ENCODE assay signal across 1 cellular context in genomic region chr15:84714372-84714771, GRCh38.
TF ChIP-seq lines count a peak whose summit lies in the region.

No MANE protein-coding gene starts in this region.

TF ChIP-seq in GM12878, 131 proteins besides CTCF, POLR2A, EP300 and RAD21:
- TF ChIP-seq PKNOX1 (IDR thresholded peaks at IDR 0.05), result no peak
- TF ChIP-seq SMC3 (IDR thresholded peaks at IDR 0.05; ENCODE audit: borderline replicate concordance, low read length), result no peak
- no peak for TF ChIP-seq CREM (IDR thresholded peaks at IDR 0.05; ENCODE audit: low read depth)
- TF ChIP-seq E2F8 (IDR thresholded peaks at IDR 0.05; ENCODE audit: low read depth, partially characterized antibody), result no peak
- TF ChIP-seq NKRF (conservative IDR thresholded peaks at IDR 0.05), result no peak
- no peak for TF ChIP-seq SKIL (IDR thresholded peaks at IDR 0.05; ENCODE audit: low read depth, poor library complexity, severe bottlenecking)
- no peak for TF ChIP-seq ZBED1 (IDR thresholded peaks at IDR 0.05; ENCODE audit: borderline replicate concordance)
- TF ChIP-seq ZNF207 (IDR thresholded peaks at IDR 0.05; ENCODE audit: borderline replicate concordance), result no peak
- no peak for TF ChIP-seq E2F4 (IDR thresholded peaks at IDR 0.05; ENCODE audit: low read depth, low read length)
- no peak for TF ChIP-seq ZBTB33 (IDR thresholded peaks at IDR 0.05)
- TF ChIP-seq HDGF (IDR thresholded peaks at IDR 0.05), result no peak
